Comparison of ENCODE assay signal across 13 cellular contexts in genomic region chr1:14922942-14923341, GRCh38.
DNase-seq lines count a peak whose midpoint lies in the region; ATAC-seq, FAIRE-seq and TF ChIP-seq lines count a peak whose summit lies in the region.
"Had no signal": no experiment of that assay in that cellular context is flagged by ENCODE, and none has a peak within 500 bp of the region (broad histone marks: within the 10 kb centered on the region; RNA-seq: fewer than 3 reads in every experiment).

No MANE protein-coding gene starts in this region.

- no peak overlapping the region for H3K27ac ChIP-seq in naive thymus-derived CD4-positive, alpha-beta T cell (ENCODE audit: low read depth, low read length)
- H3K27ac ChIP-seq in kidney (ENCODE audit: low read depth in 2 of 2, low read length in 2 of 2), result no peak overlapping the region
- H3K27ac ChIP-seq: pancreas had no signal

- H3K27me3 Mint-ChIP-seq in activated naive CD8-positive, alpha-beta T cell, result peaks cover 29% of the 10 kb centered on the region
- peaks cover 50% of the 10 kb centered on the region for H3K27me3 Mint-ChIP-seq in activated naive CD8-positive, alpha-beta T cell treated with anti-CD3 and anti-CD28 coated beads for 36 hours
- peaks cover 37% of the 10 kb centered on the region for H3K27me3 Mint-ChIP-seq in activated T-helper 2 cell treated with anti-CD3 and anti-CD28 coated beads, Interferon-gamma antibody, Interleukin-2, Interleukin-4, amounts not matched to agents 10 μg/mL and 5 μg/mL and 100 μg/mL, durations not matched to agents 14 hours and 24 hours and 36 hours (ENCODE audit: low read depth)
- H3K27me3 Mint-ChIP-seq in naive thymus-derived CD4-positive, alpha-beta T cell, result peaks cover 30 to 57% (median 41%) of the 10 kb centered on the region in 5 donors
- peaks cover 13% of the 10 kb centered on the region for H3K27me3 Mint-ChIP-seq in type B pancreatic cell

- H3K4me3 ChIP-seq in naive thymus-derived CD4-positive, alpha-beta T cell (ENCODE audit: low read length), result no peak overlapping the region
- H3K4me3 ChIP-seq in kidney (ENCODE audit: low read length in 2 of 2), result no peak overlapping the region

- peak overlapping the region; percentile 70 for H3K4me3 Mint-ChIP-seq in activated naive CD8-positive, alpha-beta T cell
- no peak overlapping the region for H3K4me3 Mint-ChIP-seq in activated naive CD8-positive, alpha-beta T cell treated with anti-CD3 and anti-CD28 coated beads for 36 hours
- H3K4me3 Mint-ChIP-seq in activated T-helper 2 cell treated with anti-CD3 and anti-CD28 coated beads, Interferon-gamma antibody, Interleukin-2, Interleukin-4, amounts not matched to agents 10 μg/mL and 5 μg/mL and 100 μg/mL, durations not matched to agents 14 hours and 24 hours and 36 hours (ENCODE audit: low read depth), result peak overlapping the region; percentile 66
- peak overlapping the region; percentile 28 to 85 (median 68) for H3K4me3 Mint-ChIP-seq in naive thymus-derived CD4-positive, alpha-beta T cell
- H3K4me3 Mint-ChIP-seq in type B pancreatic cell, result peak overlapping the region; percentile 85

- POLR2A ChIA-PET in naive thymus-derived CD4-positive, alpha-beta T cell (lab: Charles Lee), result no interaction called here

- peaks cover 0 to 8% of the 10 kb centered on the region in 2 donors for H3K27me3 ChIP-seq in naive thymus-derived CD4-positive, alpha-beta T cell (ENCODE audit: control insufficient read depth in 2 of 2, insufficient read depth in 2 of 2, low read length in 2 of 2)
- H3K27me3 ChIP-seq: pancreas, tibial artery had no signal

- TF ChIP-seq CTCF in type B pancreatic cell (conservative IDR thresholded peaks at IDR 0.05), result no peak
- TF ChIP-seq CTCF in kidney (IDR thresholded peaks at IDR 0.05; ENCODE audit: borderline replicate concordance, extremely low read depth, insufficient read depth), result no peak

- peaks cover 8% of the 10 kb centered on the region for H3K4me1 Mint-ChIP-seq in activated naive CD8-positive, alpha-beta T cell (ENCODE audit: low read depth)
- H3K4me1 Mint-ChIP-seq in activated naive CD8-positive, alpha-beta T cell treated with anti-CD3 and anti-CD28 coated beads for 36 hours, result peaks cover 6% of the 10 kb centered on the region
- peaks cover 4% of the 10 kb centered on the region for H3K4me1 Mint-ChIP-seq in activated T-helper 2 cell treated with anti-CD3 and anti-CD28 coated beads, Interferon-gamma antibody, Interleukin-2, Interleukin-4, amounts not matched to agents 10 μg/mL and 5 μg/mL and 100 μg/mL, durations not matched to agents 14 hours and 24 hours and 36 hours (ENCODE audit: low read depth)
- peaks cover 3 to 15% (median 5%) of the 10 kb centered on the region in 7 donors for H3K4me1 Mint-ChIP-seq in naive thymus-derived CD4-positive, alpha-beta T cell
- peaks cover 36% of the 10 kb centered on the region for H3K4me1 Mint-ChIP-seq in type B pancreatic cell (ENCODE audit: unreplicated experiment)

- H3K36me3 Mint-ChIP-seq in activated naive CD8-positive, alpha-beta T cell, result no peaks in the 10 kb centered on the region
- no peaks in the 10 kb centered on the region for H3K36me3 Mint-ChIP-seq in activated naive CD8-positive, alpha-beta T cell treated with anti-CD3 and anti-CD28 coated beads for 36 hours
- H3K36me3 Mint-ChIP-seq in activated T-helper 2 cell treated with anti-CD3 and anti-CD28 coated beads, Interferon-gamma antibody, Interleukin-2, Interleukin-4, amounts not matched to agents 10 μg/mL and 5 μg/mL and 100 μg/mL, durations not matched to agents 14 hours and 24 hours and 36 hours (ENCODE audit: low read depth), result no peaks in the 10 kb centered on the region
- no peaks in the 10 kb centered on the region for H3K36me3 Mint-ChIP-seq in naive thymus-derived CD4-positive, alpha-beta T cell
- H3K36me3 Mint-ChIP-seq in type B pancreatic cell, result no peaks in the 10 kb centered on the region

- no peak overlapping the region for H3K9ac ChIP-seq in kidney (ENCODE audit: low read length in 2 of 2)

- CTCF ChIA-PET in naive thymus-derived CD4-positive, alpha-beta T cell (lab: Charles Lee), result no interaction called here

- intact Hi-C loops in activated T-helper 2 cell treated with anti-CD3 and anti-CD28 coated beads, Interferon-gamma antibody, Interleukin-2, Interleukin-4, amounts not matched to agents 10 μg/mL and 5 μg/mL and 100 μg/mL, durations not matched to agents 14 hours and 24 hours and 36 hours (cut with micrococcal nuclease), result loop anchor here (5.0 kb wide), 1 partner anchor 679 kb away; no protein-coding TSS in a partner anchor
- intact Hi-C loops in naive thymus-derived CD4-positive, alpha-beta T cell (cut with micrococcal nuclease), result no loop called here
- intact Hi-C loops in kidney (cut with DNase I), result loop anchor here (10.0 kb wide), 1 partner anchor 102 kb away; no protein-coding TSS in a partner anchor

- no peak overlapping the region for H3K27ac Mint-ChIP-seq in activated naive CD8-positive, alpha-beta T cell
- no peak overlapping the region for H3K27ac Mint-ChIP-seq in activated naive CD8-positive, alpha-beta T cell treated with anti-CD3 and anti-CD28 coated beads for 36 hours
- no peak overlapping the region for H3K27ac Mint-ChIP-seq in activated T-helper 2 cell treated with anti-CD3 and anti-CD28 coated beads, Interferon-gamma antibody, Interleukin-2, Interleukin-4, amounts not matched to agents 10 μg/mL and 5 μg/mL and 100 μg/mL, durations not matched to agents 14 hours and 24 hours and 36 hours
- no peak overlapping the region for H3K27ac Mint-ChIP-seq in naive thymus-derived CD4-positive, alpha-beta T cell
- no peak overlapping the region for H3K27ac Mint-ChIP-seq in type B pancreatic cell

- no peak for ATAC-seq in naive thymus-derived CD4-positive, alpha-beta T cell

- H3K36me3 ChIP-seq in naive thymus-derived CD4-positive, alpha-beta T cell (ENCODE audit: control insufficient read depth in 2 of 3, insufficient read depth in 3 of 3, low read length in 3 of 3), result no peaks in the 10 kb centered on the region
- H3K36me3 ChIP-seq in kidney (ENCODE audit: control insufficient read depth in 1 of 2, insufficient read depth in 2 of 2, low read length in 2 of 2), result no peaks in the 10 kb centered on the region
- H3K36me3 ChIP-seq: pancreas, tibial artery had no signal

- no peaks in the 10 kb centered on the region for H3K9me3 ChIP-seq in naive thymus-derived CD4-positive, alpha-beta T cell (ENCODE audit: control insufficient read depth in 2 of 3, low read length in 3 of 3)
- no peaks in the 10 kb centered on the region for H3K9me3 ChIP-seq in kidney (ENCODE audit: control insufficient read depth in 1 of 2, low read length in 2 of 2)
- H3K9me3 ChIP-seq: pancreas, tibial artery had no signal

- FAIRE-seq in kidney (lab: Jason Lieb, UNC), result no peak
- FAIRE-seq: pancreas had no signal

- DNase-seq in activated naive CD8-positive, alpha-beta T cell treated with anti-CD3 and anti-CD28 coated beads for 36 hours, result no peak
- DNase-seq in activated T-helper 2 cell treated with anti-CD3 and anti-CD28 coated beads, Interferon-gamma antibody, Interleukin-2, Interleukin-4, amounts not matched to agents 10 μg/mL and 5 μg/mL and 100 μg/mL, durations not matched to agents 14 hours and 24 hours and 36 hours (ENCODE audit: low spot score), result no peak
- no peak for DNase-seq in naive thymus-derived CD4-positive, alpha-beta T cell
- no peak for DNase-seq in type B pancreatic cell (ENCODE audit: extremely low spot score, unreplicated experiment)
- DNase-seq in activated CD8-positive, alpha-beta memory T cell treated with anti-CD3 and anti-CD28 coated beads for 24 hours, result no peak
- DNase-seq in kidney, result no peak
- DNase-seq in putamen (ENCODE audit: low spot score), result no peak
- DNase-seq: activated CD4-positive, CD25-positive, alpha-beta regulatory T cell; AML-193; DND-41; tibial artery had no signal

- no peaks in the 10 kb centered on the region for H3K9me3 Mint-ChIP-seq in activated naive CD8-positive, alpha-beta T cell (ENCODE audit: low read depth)
- H3K9me3 Mint-ChIP-seq in activated naive CD8-positive, alpha-beta T cell treated with anti-CD3 and anti-CD28 coated beads for 36 hours, result no peaks in the 10 kb centered on the region
- no peaks in the 10 kb centered on the region for H3K9me3 Mint-ChIP-seq in activated T-helper 2 cell treated with anti-CD3 and anti-CD28 coated beads, Interferon-gamma antibody, Interleukin-2, Interleukin-4, amounts not matched to agents 10 μg/mL and 5 μg/mL and 100 μg/mL, durations not matched to agents 14 hours and 24 hours and 36 hours
- peaks cover 0 to 2% (median 0%) of the 10 kb centered on the region in 11 donors for H3K9me3 Mint-ChIP-seq in naive thymus-derived CD4-positive, alpha-beta T cell
- H3K9me3 Mint-ChIP-seq in type B pancreatic cell, result no peaks in the 10 kb centered on the region

- peaks cover 0 to 5% of the 10 kb centered on the region in 2 donors for H3K4me1 ChIP-seq in naive thymus-derived CD4-positive, alpha-beta T cell (ENCODE audit: control insufficient read depth in 2 of 2, insufficient read depth in 2 of 2, low read length in 2 of 2)
- H3K4me1 ChIP-seq in kidney (ENCODE audit: control insufficient read depth in 1 of 2, insufficient read depth in 1 of 2, low read depth in 1 of 2, low read length in 2 of 2), result peaks cover 0 to 21% of the 10 kb centered on the region in 2 donors

Comparison
In these comparisons a context has a peak if more than half of its experiments do, and no peak if none do; other contexts are left out.
1. intact Hi-C loops: an anchor here in activated T-helper 2 cell treated with anti-CD3 and anti-CD28 coated beads, Interferon-gamma antibody, Interleukin-2, Interleukin-4, amounts not matched to agents 10 μg/mL and 5 μg/mL and 100 μg/mL, durations not matched to agents 14 hours and 24 hours and 36 hours (5.0 kb wide) and kidney (10.0 kb wide); none called in naive thymus-derived CD4-positive, alpha-beta T cell.